In the genomic region with DNA sequence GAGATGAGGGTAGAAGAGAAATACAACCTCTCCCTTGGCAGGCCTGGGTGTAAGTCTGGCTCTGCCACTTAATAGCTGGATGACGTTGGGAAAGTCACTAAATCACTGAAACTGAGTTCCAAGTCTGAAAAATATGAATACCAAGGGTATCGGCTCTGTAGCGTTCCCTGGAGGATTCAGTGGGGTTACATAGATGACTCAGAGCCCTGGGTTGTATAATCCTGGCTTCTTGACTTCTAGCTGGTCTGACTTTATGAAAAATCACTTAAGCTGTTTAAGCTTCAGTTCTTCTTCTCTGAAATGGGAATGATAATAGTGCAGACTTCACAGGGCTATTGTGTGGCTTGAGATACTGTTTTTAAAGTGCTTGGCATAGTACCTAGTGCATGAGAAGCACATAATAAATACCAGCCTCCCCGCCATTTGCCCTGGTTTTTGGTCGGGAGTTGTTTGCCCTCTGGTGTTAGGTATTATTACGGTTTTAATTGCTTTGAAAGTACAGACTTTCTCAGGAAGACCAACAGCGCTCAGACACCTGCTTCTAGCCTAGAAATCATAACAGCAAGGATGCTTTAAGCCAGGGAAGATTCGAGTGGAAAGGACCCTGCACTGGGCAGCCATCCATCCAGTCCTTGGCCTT, we compare ENCODE assay signal across 8 cellular contexts. TPM values are rescaled to one million over a fixed set of nuclear protein-coding genes. Genes with fewer than 3 reads are reported as not detected.
DNase-seq lines count a peak whose midpoint lies in the region; ATAC-seq, FAIRE-seq and TF ChIP-seq lines count a peak whose summit lies in the region.

No MANE protein-coding gene starts in this region.

- no peaks in the 10 kb centered on the region for H3K4me1 ChIP-seq in GM23338 (ENCODE audit: insufficient read depth)
- H3K4me1 ChIP-seq in kidney (ENCODE audit: control insufficient read depth in 1 of 2, insufficient read depth in 1 of 2, low read depth in 1 of 2, low read length in 2 of 2) = peaks cover 7 to 15% of the 10 kb centered on the region in 2 donors

- H3K36me3 Mint-ChIP-seq in GM23338 (ENCODE audit: low read depth) (no peaks in the 10 kb centered on the region; the same call in 2 of the 3 replicates), activated B cell treated with CpG ODN at 0.5 μM for 24 hours (ENCODE audit: low read depth) (peaks cover 90% of the 10 kb centered on the region)

- H3K9me3 ChIP-seq in kidney (ENCODE audit: control insufficient read depth in 1 of 2, low read length in 2 of 2) = no peaks in the 10 kb centered on the region

- no peaks in the 10 kb centered on the region for H3K27me3 ChIP-seq in GM23338 (ENCODE audit: insufficient read depth)

- H3K4me3 ChIP-seq in GM12865 (ENCODE audit: low read depth, low read length) (no peak overlapping the region), GM23338 (no peak overlapping the region), kidney (ENCODE audit: low read length in 2 of 2) (no peak overlapping the region)

- no peaks in the 10 kb centered on the region for H3K9me2 ChIP-seq in GM23338 (ENCODE audit: insufficient read depth)

- H3K4me1 Mint-ChIP-seq in GM23338 (no peaks in the 10 kb centered on the region), activated B cell treated with CpG ODN at 0.5 μM for 24 hours (peaks cover 53% of the 10 kb centered on the region)

- no peaks in the 10 kb centered on the region for H3K36me3 ChIP-seq in GM23338 (ENCODE audit: insufficient read depth)
- peaks cover 6 to 36% of the 10 kb centered on the region in 2 donors for H3K36me3 ChIP-seq in kidney (ENCODE audit: control insufficient read depth in 1 of 2, insufficient read depth in 2 of 2, low read length in 2 of 2)

- peak; percentile 5 for TF ChIP-seq CTCF in GM12865 (IDR thresholded peaks at IDR 0.05; ENCODE audit: insufficient read depth, low read depth, low read length, missing control alignments)
- TF ChIP-seq CTCF in GM23338 (conservative IDR thresholded peaks at IDR 0.05; ENCODE audit: low read depth in 2 of 2) = no peak; a peak in 1 of 4 replicates
- TF ChIP-seq CTCF in activated B cell treated with CpG ODN at 0.5 μM for 24 hours (IDR thresholded peaks at IDR 0.05) = no peak
- TF ChIP-seq CTCF in kidney (IDR thresholded peaks at IDR 0.05; ENCODE audit: borderline replicate concordance, extremely low read depth, insufficient read depth) = no peak

- DNase-seq in GM12865 (ENCODE audit: low read depth) (peak; percentile 33), GM23338 (ENCODE audit: low spot score) (peak; percentile 24), activated B cell treated with CpG ODN at 0.5 μM for 24 hours (no peak), kidney (no peak), NK-92 (lab: John Stamatoyannopoulos, UW; ENCODE audit: unreplicated experiment) (no peak), NCI-H510A treated with DMSO at 0.1 percent for 48 hours (lab: John Stamatoyannopoulos, UW) (no peak), midbrain (lab: John Stamatoyannopoulos, UW) (no peak)

- no peak overlapping the region for H3K27ac ChIP-seq in GM23338 (ENCODE audit: low read depth)
- peak overlapping the region; percentile 32 to 37 for H3K27ac ChIP-seq in kidney (ENCODE audit: low read depth in 2 of 2, low read length in 2 of 2)

- peak overlapping the region in 1 of 2 donors; percentile 35 for H3K9ac ChIP-seq in kidney (ENCODE audit: low read length in 2 of 2)

- H3K4me2 ChIP-seq in GM23338 = no peak overlapping the region

- FAIRE-seq in kidney (lab: Jason Lieb, UNC) = no peak

- no peaks in the 10 kb centered on the region for H3F3A ChIP-seq in GM23338 (replicated peaks; ENCODE audit: low read depth)

- CTCF ChIA-PET in activated B cell treated with CpG ODN at 0.5 μM for 24 hours (lab: Charles Lee) = interaction anchor here (0.7 to 7.4 kb wide), 14 partner anchors 9 to 160 kb away, joined by 3 to 176 read pairs (median 4); a partner anchor contains a TSS

- no peak overlapping the region for H2AFZ ChIP-seq in GM23338

- H3K79me2 ChIP-seq in GM23338 (replicated peaks; ENCODE audit: insufficient read depth) = no peaks in the 10 kb centered on the region

- POLR2A ChIA-PET in activated B cell treated with CpG ODN at 0.5 μM for 24 hours (lab: Charles Lee) = interaction anchor here (0.8 to 5.4 kb wide), 7 partner anchors 16 to 166 kb away, joined by 3 to 70 read pairs (median 16); a partner anchor contains a TSS

- H3K4me3 Mint-ChIP-seq in GM23338 (no peak overlapping the region), activated B cell treated with CpG ODN at 0.5 μM for 24 hours (peak overlapping the region; percentile 3)

- no peaks in the 10 kb centered on the region for H4K20me1 ChIP-seq in GM23338 (replicated peaks; ENCODE audit: insufficient read depth)

- H3K27me3 Mint-ChIP-seq in GM23338 (ENCODE audit: insufficient read depth, low read depth, poor library complexity) = peaks cover 2% of the 10 kb centered on the region
- H3K27me3 Mint-ChIP-seq in activated B cell treated with CpG ODN at 0.5 μM for 24 hours = no peaks in the 10 kb centered on the region

- H3K9me3 Mint-ChIP-seq in GM23338 (no peaks in the 10 kb centered on the region; the same call in 2 of the 3 replicates), activated B cell treated with CpG ODN at 0.5 μM for 24 hours (no peaks in the 10 kb centered on the region)

- intact Hi-C loops in activated B cell treated with CpG ODN at 0.5 μM for 24 hours (cut with micrococcal nuclease) = loop anchor here (1.0 to 2.0 kb wide), 3 partner anchors 26 to 137 kb away; no protein-coding TSS in a partner anchor
- intact Hi-C loops in kidney (cut with DNase I) = no loop called here

- ATAC-seq in GM23338 = no peak
- peak; percentile 80 for ATAC-seq in activated B cell treated with CpG ODN at 0.5 μM for 24 hours (ENCODE audit: low read depth)
- no peak for ATAC-seq in HG03457 (IDR thresholded peaks at IDR 0.05; ENCODE audit: unreplicated experiment)

- H3K27ac Mint-ChIP-seq in GM23338 (no peak overlapping the region), activated B cell treated with CpG ODN at 0.5 μM for 24 hours (peak overlapping the region; percentile 89)

TF ChIP-seq in GM23338, 12 proteins besides CTCF, POLR2A, EP300 and RAD21 (continues in another document):
- TF ChIP-seq, protein P1, sequence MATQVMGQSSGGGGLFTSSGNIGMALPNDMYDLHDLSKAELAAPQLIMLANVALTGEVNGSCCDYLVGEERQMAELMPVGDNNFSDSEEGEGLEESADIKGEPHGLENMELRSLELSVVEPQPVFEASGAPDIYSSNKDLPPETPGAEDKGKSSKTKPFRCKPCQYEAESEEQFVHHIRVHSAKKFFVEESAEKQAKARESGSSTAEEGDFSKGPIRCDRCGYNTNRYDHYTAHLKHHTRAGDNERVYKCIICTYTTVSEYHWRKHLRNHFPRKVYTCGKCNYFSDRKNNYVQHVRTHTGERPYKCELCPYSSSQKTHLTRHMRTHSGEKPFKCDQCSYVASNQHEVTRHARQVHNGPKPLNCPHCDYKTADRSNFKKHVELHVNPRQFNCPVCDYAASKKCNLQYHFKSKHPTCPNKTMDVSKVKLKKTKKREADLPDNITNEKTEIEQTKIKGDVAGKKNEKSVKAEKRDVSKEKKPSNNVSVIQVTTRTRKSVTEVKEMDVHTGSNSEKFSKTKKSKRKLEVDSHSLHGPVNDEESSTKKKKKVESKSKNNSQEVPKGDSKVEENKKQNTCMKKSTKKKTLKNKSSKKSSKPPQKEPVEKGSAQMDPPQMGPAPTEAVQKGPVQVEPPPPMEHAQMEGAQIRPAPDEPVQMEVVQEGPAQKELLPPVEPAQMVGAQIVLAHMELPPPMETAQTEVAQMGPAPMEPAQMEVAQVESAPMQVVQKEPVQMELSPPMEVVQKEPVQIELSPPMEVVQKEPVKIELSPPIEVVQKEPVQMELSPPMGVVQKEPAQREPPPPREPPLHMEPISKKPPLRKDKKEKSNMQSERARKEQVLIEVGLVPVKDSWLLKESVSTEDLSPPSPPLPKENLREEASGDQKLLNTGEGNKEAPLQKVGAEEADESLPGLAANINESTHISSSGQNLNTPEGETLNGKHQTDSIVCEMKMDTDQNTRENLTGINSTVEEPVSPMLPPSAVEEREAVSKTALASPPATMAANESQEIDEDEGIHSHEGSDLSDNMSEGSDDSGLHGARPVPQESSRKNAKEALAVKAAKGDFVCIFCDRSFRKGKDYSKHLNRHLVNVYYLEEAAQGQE (IDR thresholded peaks at IDR 0.05; ENCODE audit: unreplicated experiment) = no peak
- TF ChIP-seq, protein P2, sequence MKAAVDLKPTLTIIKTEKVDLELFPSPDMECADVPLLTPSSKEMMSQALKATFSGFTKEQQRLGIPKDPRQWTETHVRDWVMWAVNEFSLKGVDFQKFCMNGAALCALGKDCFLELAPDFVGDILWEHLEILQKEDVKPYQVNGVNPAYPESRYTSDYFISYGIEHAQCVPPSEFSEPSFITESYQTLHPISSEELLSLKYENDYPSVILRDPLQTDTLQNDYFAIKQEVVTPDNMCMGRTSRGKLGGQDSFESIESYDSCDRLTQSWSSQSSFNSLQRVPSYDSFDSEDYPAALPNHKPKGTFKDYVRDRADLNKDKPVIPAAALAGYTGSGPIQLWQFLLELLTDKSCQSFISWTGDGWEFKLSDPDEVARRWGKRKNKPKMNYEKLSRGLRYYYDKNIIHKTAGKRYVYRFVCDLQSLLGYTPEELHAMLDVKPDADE (IDR thresholded peaks at IDR 0.05) = no peak

RNA-seq across cellular contexts. Expression of a gene that starts 43.0 kb away (rescaled TPM):
- total RNA-seq in GM23338 (2014; rRNA removed; shearing (Covaris generic)) = 78.4 and 98.4 TPM in 2 replicates
- polyA plus RNA-seq in GM23338 (2016; fragmentation: Nextera tagmentation; extraction: Ambion mirVana) = 54.1 and 58.9 TPM in 2 replicates
- 385 and 471 TPM in 2 replicates for total RNA-seq in activated B cell treated with CpG ODN at 0.5 μM for 24 hours
- 128 TPM for total RNA-seq in kidney
- 217 TPM for polyA plus RNA-seq in kidney (ENCODE audit: insufficient read depth, low read depth, low replicate concordance)

Comparison
In these comparisons a context has a peak if more than half of its experiments do, and no peak if none do; other contexts are left out.
1. DNase-seq: peak in GM12865 (single experiment) and GM23338 (single experiment); none in activated B cell treated with CpG ODN at 0.5 μM for 24 hours (single experiment), kidney (single experiment), NK-92 (single experiment), NCI-H510A treated with DMSO at 0.1 percent for 48 hours (single experiment) and midbrain (single experiment).